In the genomic region with DNA sequence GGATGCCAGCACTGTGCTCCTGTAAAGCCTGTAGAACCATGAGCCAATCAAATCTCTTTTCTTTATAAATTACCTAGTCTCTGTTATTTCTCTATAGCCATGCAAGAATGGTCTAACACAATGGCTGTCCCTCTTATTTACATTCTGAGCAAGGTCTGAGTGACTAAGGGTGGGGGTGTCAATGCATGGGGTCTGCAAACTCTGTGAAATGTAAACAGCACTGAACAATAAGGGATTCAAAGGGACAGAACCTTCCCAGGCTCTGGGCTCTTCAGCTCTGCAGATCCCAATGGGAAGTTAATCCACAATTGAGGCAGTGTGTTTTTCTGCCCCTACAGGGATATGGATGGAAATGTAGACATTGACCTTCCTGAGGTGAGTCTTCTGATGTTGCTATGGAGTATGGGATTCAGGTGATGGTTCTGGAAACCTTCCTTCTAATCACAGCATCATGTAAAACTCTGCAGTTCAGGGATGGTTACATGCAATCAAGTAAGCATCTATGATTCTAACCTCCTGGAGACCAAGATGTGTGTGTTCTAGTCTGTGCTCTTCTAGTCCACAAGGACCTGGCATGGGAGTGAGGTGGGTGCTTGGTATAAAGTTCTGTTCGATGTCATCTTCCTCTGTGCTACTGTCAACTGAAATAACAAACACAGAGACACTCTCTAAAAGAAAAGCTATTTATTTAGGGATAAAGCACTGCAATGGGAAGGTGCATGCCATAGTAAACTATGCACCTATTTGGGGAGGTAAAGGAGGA, we compare ENCODE assay signal across 28 cellular contexts. TPM values are rescaled to one million over a fixed set of nuclear protein-coding genes. Genes with fewer than 3 reads are reported as not detected.
"Had no signal": no experiment of that assay in that cellular context is flagged by ENCODE, and none has a peak within 500 bp of the region (broad histone marks: within the 10 kb centered on the region; RNA-seq: fewer than 3 reads in every experiment).

No MANE protein-coding gene starts in this region.

- DNase-seq: KBM-7, MV-4-11, NCI-H1048, NCI-H1105, NCI-H1417, NCI-H1436 treated with DMSO at 0.1 percent for 48 hours, NCI-H1694, NCI-H187 treated with DMSO at 0.1 percent for 48 hours, NCI-H2081, NCI-H2107, NCI-H2171 treated with DMSO at 0.1 percent for 48 hours, NCI-H345, NCI-H446 treated with DMSO at 0.1 percent for 48 hours, NCI-H510A treated with DMSO at 0.1 percent for 48 hours, NCI-H526, NCI-H748 treated with DMSO at 0.1 percent for 48 hours, PC-3, SHP77, SK-N-SH, SW 1271, T-cell had no signal

- H3K27ac ChIP-seq: RWPE1 had no signal

- H3K9ac ChIP-seq: SK-N-SH had no signal

- ATAC-seq: Panc1, PC-3, T-cell had no signal

- H3K9me3 ChIP-seq: SK-N-SH had no signal

- H3K36me3 Mint-ChIP-seq: T-cell had no signal

- H3K4me3 Mint-ChIP-seq: T-cell had no signal

- H3K4me1 Mint-ChIP-seq: T-cell had no signal

- H3K27ac Mint-ChIP-seq: T-cell had no signal

RNA-seq across cellular contexts. Expression of a gene that starts 38.6 kb away (rescaled TPM):
- total RNA-seq: HT1080, LHCN-M2, MCF 10A, OCI-LY7, PC-3, SK-MEL-5, T-cell had no signal
- polyA plus RNA-seq: SK-N-SH had no signal
